ENCODE assay signal across 9 cellular contexts in the genomic region with DNA sequence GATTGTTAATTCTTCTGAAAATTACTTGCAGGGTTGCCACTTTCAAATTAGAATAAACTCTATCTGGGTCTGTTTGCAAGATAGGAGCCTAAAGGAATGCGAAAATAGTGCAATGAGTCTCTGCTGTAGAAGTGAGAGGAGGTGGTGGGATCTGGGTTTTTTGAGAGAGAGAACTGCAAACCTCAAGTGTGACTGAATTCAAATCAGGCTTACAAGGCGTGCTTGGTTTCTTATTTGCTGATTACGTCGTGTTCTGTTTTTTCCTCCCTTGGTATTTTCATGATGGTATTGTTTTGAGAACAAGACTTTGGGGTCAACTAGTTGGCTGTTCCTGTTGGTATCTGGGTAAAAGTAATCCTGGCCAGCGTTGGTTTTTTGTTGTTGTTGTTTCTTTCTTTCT.
DNase-seq lines count a peak whose midpoint lies in the region; ATAC-seq, FAIRE-seq and TF ChIP-seq lines count a peak whose summit lies in the region.
"Had no signal": no experiment of that assay in that cellular context is flagged by ENCODE, and none has a peak within 500 bp of the region (broad histone marks: within the 10 kb centered on the region; RNA-seq: fewer than 3 reads in every experiment).

No MANE protein-coding gene starts in this region.

- H3K4me2 ChIP-seq in H1 (ENCODE audit: insufficient read depth in 1 of 2, low read depth in 2 of 2, low read length in 2 of 2), result peak overlapping the region in 1 of 2 experiments; percentile 26; a peak in 2 of 4 replicates

- H3K9me3 ChIP-seq in H1 (ENCODE audit: insufficient read depth in 2 of 2, low read depth in 1 of 2, low read length in 1 of 2), result no peaks in the 10 kb centered on the region

- no peak overlapping the region for H3K18ac ChIP-seq in H1 (ENCODE audit: extremely low read depth, low read length)

- no peaks in the 10 kb centered on the region for H3K79me2 ChIP-seq in H1 (ENCODE audit: control insufficient read depth in 1 of 2, insufficient read depth in 2 of 2, low read length in 2 of 2)

- no peak overlapping the region for H2AK5ac ChIP-seq in H1 (ENCODE audit: low read depth, low read length)

- H2BK20ac ChIP-seq in H1 (ENCODE audit: low read length), result no peak overlapping the region

- H2BK120ac ChIP-seq in H1 (replicated peaks; ENCODE audit: low read depth, low read length), result no peak overlapping the region

- no peak for TF ChIP-seq CTCF in H1 (IDR thresholded peaks at IDR 0.05; ENCODE audit: control extremely low read depth in 1 of 3, insufficient read depth in 1 of 3, low read depth in 1 of 3, low read length in 3 of 3)

- H3K27me3 ChIP-seq in H1 (replicated peaks in 1 of 4; ENCODE audit: control insufficient read depth in 3 of 4, extremely low read depth in 1 of 4, insufficient read depth in 3 of 4, low read length in 3 of 4), result peaks cover 0 to 1% (median 0%) of the 10 kb centered on the region in 4 experiments; a peak in 1 of 7 replicates

- no peak for TF ChIP-seq RAD21 in H1 (IDR thresholded peaks at IDR 0.05 in 1 of 2, conservative IDR thresholded peaks at IDR 0.05 in 1 of 2; ENCODE audit: low read depth in 2 of 2, low read length in 2 of 2)

- no peaks in the 10 kb centered on the region; a peak in 2 of 7 replicates for H3K4me1 ChIP-seq in H1 (replicated peaks in 1 of 4; ENCODE audit: control insufficient read depth in 3 of 4, insufficient read depth in 4 of 4, low read length in 3 of 4)

- H3K23ac ChIP-seq in H1 (ENCODE audit: insufficient read length), result no peak overlapping the region

- no peak for DNase-seq in H1 (ENCODE audit: low read depth in 1 of 2, low spot score in 2 of 2)
- no peak for DNase-seq in ACHN
- no peak for DNase-seq in medulla oblongata (ENCODE audit: extremely low spot score)
- no peak for DNase-seq in H54 (ENCODE audit: insufficient read length, low spot score)
- no peak for DNase-seq in NCI-H526 treated with DMSO at 0.1 percent for 48 hours (lab: John Stamatoyannopoulos, UW)
- DNase-seq: nephron progenitor cell had no signal

- no peaks in the 10 kb centered on the region for H3K79me1 ChIP-seq in H1 (ENCODE audit: low read depth, low read length)

- no peak overlapping the region for H3K9ac ChIP-seq in H1 (replicated peaks in 1 of 4; ENCODE audit: extremely low read depth in 1 of 4, low read depth in 3 of 4, low read length in 3 of 4)

- POLR2A ChIA-PET in H1 (lab: Charles Lee; ENCODE audit: partially characterized antibody), result no interaction called here

- H4K5ac ChIP-seq in H1 (ENCODE audit: insufficient read length, low read depth, low read length), result no peak overlapping the region

- H3K4me3 ChIP-seq in H1 (ENCODE audit: extremely low read depth in 1 of 4, insufficient read depth in 2 of 4, low read depth in 3 of 4, low read length in 4 of 4), result no peak overlapping the region

- H4K8ac ChIP-seq in H1 (ENCODE audit: extremely low read depth, insufficient read depth, low read length), result no peak overlapping the region

- no peak overlapping the region for H3K27ac ChIP-seq in H1 (ENCODE audit: low read depth, low read length)

- CTCF ChIA-PET in H1 (lab: Charles Lee; ENCODE audit: partially characterized antibody), result no interaction called here

- H2BK12ac ChIP-seq in H1 (ENCODE audit: low read depth, low read length), result no peak overlapping the region

- H3K14ac ChIP-seq in H1 (ENCODE audit: insufficient read length), result no peak overlapping the region

- in situ Hi-C loops in ACHN (cut with HindIII; ENCODE audit: low pct_ligation_motif_present, low pct_unique_long_range_greater_than_20kb, low sequenced_read_pairs), result no loop called here

- ATAC-seq in GM18498 (IDR thresholded peaks at IDR 0.05; ENCODE audit: unreplicated experiment) (peak; percentile 98), GM19468 (IDR thresholded peaks at IDR 0.05; ENCODE audit: extremely low read depth, unreplicated experiment) (peak; percentile 86), HG03097 (IDR thresholded peaks at IDR 0.05; ENCODE audit: low FRiP score, unreplicated experiment) (peak; percentile 62)

- no peak overlapping the region for H2BK5ac ChIP-seq in H1 (ENCODE audit: low read depth, low read length)

- no peak overlapping the region for H4K91ac ChIP-seq in H1 (replicated peaks; ENCODE audit: insufficient read length, low read length)

- no peak overlapping the region for H3K56ac ChIP-seq in H1 (replicated peaks; ENCODE audit: insufficient read length, low read depth, low read length)

- H4K20me1 ChIP-seq in H1 (replicated peaks in 1 of 2; ENCODE audit: control insufficient read depth in 1 of 2, insufficient read depth in 2 of 2, low read length in 2 of 2), result no peaks in the 10 kb centered on the region

- TF ChIP-seq POLR2A in H1 (IDR thresholded peaks at IDR 0.05; ENCODE audit: control extremely low read depth in 1 of 2, low read depth in 2 of 2, low read length in 2 of 2) (no peak), H54 (IDR thresholded peaks at IDR 0.05; ENCODE audit: low read depth, low read length) (no peak)

- no peak for TF ChIP-seq EP300 in H1 (IDR thresholded peaks at IDR 0.05; ENCODE audit: borderline replicate concordance in 1 of 2, low read depth in 2 of 2, low read length in 2 of 2)

- H2AFZ ChIP-seq in H1 (ENCODE audit: low read length), result peak overlapping the region; percentile 95; the same call in 1 of the 2 replicates

- no peak for FAIRE-seq in H1 (lab: Jason Lieb, UNC)
- FAIRE-seq in H54 (lab: Jason Lieb, UNC), result no peak

- no peaks in the 10 kb centered on the region for H3K23me2 ChIP-seq in H1 (ENCODE audit: low read depth, low read length)

- WGBS in H1 (ENCODE audit: extremely low coverage in 1 of 2, insufficient coverage in 1 of 2, insufficient read length in 1 of 2, insufficient replicate concordance in 2 of 2, low coverage in 1 of 2, low lambda C conversion rate in 2 of 2, missing lambda C conversion rate in 1 of 2), 2 experiments, result 58% methylated on average over 5 of the region's 5 CpGs; no CpG with 5 or more reads in 1 of the 2 experiments

- H3K4ac ChIP-seq in H1 (replicated peaks; ENCODE audit: insufficient read length, low read depth, low read length), result no peak overlapping the region

- H2BK15ac ChIP-seq in H1 (ENCODE audit: low read length), result no peak overlapping the region

- no peaks in the 10 kb centered on the region for H3K36me3 ChIP-seq in H1 (ENCODE audit: control insufficient read depth in 2 of 4, insufficient read depth in 4 of 4, low read length in 3 of 4)

TF ChIP-seq in H1, 55 proteins besides CTCF, POLR2A, EP300 and RAD21:
- no peak for TF ChIP-seq POU5F1 (IDR thresholded peaks at IDR 0.05; ENCODE audit: low read depth, low read length)
- no peak for TF ChIP-seq SP4 (IDR thresholded peaks at IDR 0.05; ENCODE audit: low read length)
- TF ChIP-seq EZH2 (IDR thresholded peaks at IDR 0.05; ENCODE audit: low read depth, low read length, severe bottlenecking), result no peak
- TF ChIP-seq E2F6 (IDR thresholded peaks at IDR 0.05), result no peak
- no peak for TF ChIP-seq MAFK (IDR thresholded peaks at IDR 0.05; ENCODE audit: low read depth, low read length)
- TF ChIP-seq CHD1 (IDR thresholded peaks at IDR 0.05; ENCODE audit: low read depth, low read length), result no peak
- no peak for TF ChIP-seq NANOG (IDR thresholded peaks at IDR 0.05; ENCODE audit: insufficient read depth, low read depth, low read length, poor library complexity, severe bottlenecking)
- TF ChIP-seq EGR1 (IDR thresholded peaks at IDR 0.05; ENCODE audit: borderline replicate concordance, low read depth, low read length), result no peak
- no peak for TF ChIP-seq SUZ12 (IDR thresholded peaks at IDR 0.05; ENCODE audit: low read length)
